In the genomic region with DNA sequence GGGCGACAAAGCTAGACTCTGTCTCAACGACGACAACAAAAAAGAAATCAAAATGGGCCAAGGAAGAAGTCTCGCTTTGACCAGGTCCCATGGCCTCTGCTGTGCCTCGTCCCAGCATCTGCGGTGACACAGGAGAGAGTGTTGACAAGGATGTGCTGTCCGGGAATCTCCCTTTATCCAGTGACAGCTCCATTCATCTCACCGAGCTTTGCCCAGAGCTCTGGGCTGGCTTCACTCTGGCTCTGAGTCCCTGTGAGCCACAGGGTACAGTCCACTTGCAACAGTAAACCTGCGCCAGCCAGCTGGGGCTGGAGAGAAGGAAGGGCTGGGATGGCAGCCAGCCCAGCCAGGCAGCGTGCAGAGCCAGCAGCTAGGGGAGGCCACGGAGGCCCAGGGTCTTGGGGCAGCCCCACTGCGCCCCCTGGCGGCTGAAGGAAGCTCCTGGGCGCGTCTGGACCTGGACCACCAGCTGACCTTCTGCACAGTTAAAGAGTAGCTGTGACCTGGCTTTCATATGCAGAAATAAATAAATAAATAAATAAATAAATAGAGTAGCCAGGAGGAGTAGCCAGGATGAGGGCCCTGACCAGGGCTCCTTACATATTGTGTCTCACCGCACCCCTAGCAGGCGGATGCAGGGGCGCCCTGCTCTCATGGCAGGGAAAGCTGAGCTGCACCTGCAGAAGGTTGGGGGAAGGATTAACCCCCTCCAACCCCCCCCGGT, we compare ENCODE assay signal across 8 cellular contexts. TPM values are rescaled to one million over a fixed set of nuclear protein-coding genes. Genes with fewer than 3 reads are reported as not detected.
DNase-seq lines count a peak whose midpoint lies in the region; ATAC-seq and TF ChIP-seq lines count a peak whose summit lies in the region.

No MANE protein-coding gene starts in this region.

- H3K79me2 ChIP-seq in neural progenitor cell (ENCODE audit: low read depth), result no peaks in the 10 kb centered on the region

- peak; percentile 92 for ATAC-seq in activated T-helper 17 cell treated with anti-CD3 and anti-CD28 coated beads, Interleukin-2, amount 50 U/mL, for 72 hours (replicated peaks)
- peak; percentile 97 for ATAC-seq in stimulated activated naive CD8-positive, alpha-beta T cell treated with anti-CD3 and anti-CD28 coated beads, Interleukin-15, Interleukin-2, amounts not matched to agents 100 U/mL and 50 U/mL, for 24 hours
- ATAC-seq in HG02981 (IDR thresholded peaks at IDR 0.05; ENCODE audit: unreplicated experiment), result no peak

- TF ChIP-seq CTCF in GM12864 (IDR thresholded peaks at IDR 0.05; ENCODE audit: low read depth, low read length, missing control alignments) (peak; percentile 92), fibroblast of the aortic adventitia (IDR thresholded peaks at IDR 0.05; ENCODE audit: insufficient read depth, low read length) (peak; percentile 96), neural progenitor cell (IDR thresholded peaks at IDR 0.05) (peak; percentile 89)

- H3K27me3 Mint-ChIP-seq in activated T-helper 17 cell treated with anti-CD3 and anti-CD28 coated beads, Interleukin-2, amount 50 U/mL, for 72 hours, result no peaks in the 10 kb centered on the region
- peaks cover 4% of the 10 kb centered on the region for H3K27me3 Mint-ChIP-seq in neural progenitor cell (ENCODE audit: insufficient read depth, low read depth)

- H3K4me3 ChIP-seq in GM12864 (ENCODE audit: low read depth, low read length) (no peak overlapping the region), fibroblast of the aortic adventitia (ENCODE audit: low read depth, low read length) (no peak overlapping the region), neural progenitor cell (no peak overlapping the region)

- H3K4me1 ChIP-seq in neural progenitor cell, result no peaks in the 10 kb centered on the region

- peak; percentile 15 for DNase-seq in GM12864 (ENCODE audit: low read depth)
- peak; percentile 81 to 87 for DNase-seq in Kasumi-1 (lab: John Stamatoyannopoulos, UW)
- DNase-seq in RKO (ENCODE audit: low spot score), result peak; percentile 85
- DNase-seq in fibroblast of the aortic adventitia (ENCODE audit: low read depth), result peak; percentile 92
- DNase-seq in neural progenitor cell (ENCODE audit: low spot score), result peak; percentile 96
- DNase-seq in stimulated activated naive CD8-positive, alpha-beta T cell treated with anti-CD3 and anti-CD28 coated beads, Interleukin-15, Interleukin-2, amounts not matched to agents 100 U/mL and 50 U/mL, for 24 hours, result peak; percentile 88

- H3K9me3 Mint-ChIP-seq in activated T-helper 17 cell treated with anti-CD3 and anti-CD28 coated beads, Interleukin-2, amount 50 U/mL, for 72 hours, result no peaks in the 10 kb centered on the region
- H3K9me3 Mint-ChIP-seq in neural progenitor cell, result no peaks in the 10 kb centered on the region

- peak overlapping the region; percentile 3 for H2AFZ ChIP-seq in neural progenitor cell (replicated peaks)

- H3K9ac ChIP-seq in neural progenitor cell, result no peak overlapping the region

- no peaks in the 10 kb centered on the region for H3K4me1 Mint-ChIP-seq in activated T-helper 17 cell treated with anti-CD3 and anti-CD28 coated beads, Interleukin-2, amount 50 U/mL, for 72 hours
- peaks cover 27% of the 10 kb centered on the region for H3K4me1 Mint-ChIP-seq in neural progenitor cell

- no peaks in the 10 kb centered on the region for H3F3A ChIP-seq in neural progenitor cell (ENCODE audit: low read depth)

- no peak overlapping the region for H3K4me3 Mint-ChIP-seq in activated T-helper 17 cell treated with anti-CD3 and anti-CD28 coated beads, Interleukin-2, amount 50 U/mL, for 72 hours
- H3K4me3 Mint-ChIP-seq in neural progenitor cell, result no peak overlapping the region

- H3K9me3 ChIP-seq in neural progenitor cell (ENCODE audit: low read depth), result no peaks in the 10 kb centered on the region

- no peak overlapping the region for H3K27ac Mint-ChIP-seq in activated T-helper 17 cell treated with anti-CD3 and anti-CD28 coated beads, Interleukin-2, amount 50 U/mL, for 72 hours
- no peak overlapping the region for H3K27ac Mint-ChIP-seq in neural progenitor cell

- no peaks in the 10 kb centered on the region for H3K36me3 Mint-ChIP-seq in activated T-helper 17 cell treated with anti-CD3 and anti-CD28 coated beads, Interleukin-2, amount 50 U/mL, for 72 hours (ENCODE audit: low read depth)
- no peaks in the 10 kb centered on the region for H3K36me3 Mint-ChIP-seq in neural progenitor cell

- no peaks in the 10 kb centered on the region for H3K27me3 ChIP-seq in neural progenitor cell

- no peak overlapping the region for H3K4me2 ChIP-seq in neural progenitor cell

- no peak overlapping the region for H3K27ac ChIP-seq in neural progenitor cell

- no peaks in the 10 kb centered on the region for H3K36me3 ChIP-seq in neural progenitor cell

- H4K20me1 ChIP-seq in neural progenitor cell (ENCODE audit: low read depth), result no peaks in the 10 kb centered on the region

RNA-seq across cellular contexts. Expression of a gene that starts 29.7 kb away (rescaled TPM):
- total RNA-seq in activated T-helper 17 cell treated with anti-CD3 and anti-CD28 coated beads, Interleukin-2, amount 50 U/mL, for 72 hours, result 1,000 to 10,000 TPM; 3,460 to 3,623 TPM
- total RNA-seq in fibroblast of the aortic adventitia (ENCODE audit: low replicate concordance) (594 and 1,443 TPM in 2 replicates), neural progenitor cell (ENCODE audit: low replicate concordance) (1,414 and 2,157 TPM in 2 replicates)

RNA-seq across cellular contexts. Expression of a gene that starts 31.4 kb away (rescaled TPM):
- 10 to 100 TPM; 48.0 to 50.5 TPM for total RNA-seq in activated T-helper 17 cell treated with anti-CD3 and anti-CD28 coated beads, Interleukin-2, amount 50 U/mL, for 72 hours
- 27.0 and 50.3 TPM in 2 replicates for total RNA-seq in fibroblast of the aortic adventitia (ENCODE audit: low replicate concordance)
- total RNA-seq in neural progenitor cell (ENCODE audit: low replicate concordance), result 29.8 and 46.5 TPM in 2 replicates

Comparison
In these comparisons a context has a peak if more than half of its experiments do, and no peak if none do; other contexts are left out.
1. DNase-seq: peak in every context shown above with its lines; median percentile 96 in neural progenitor cell; 92 in fibroblast of the aortic adventitia; 88 in stimulated activated naive CD8-positive, alpha-beta T cell treated with anti-CD3 and anti-CD28 coated beads, Interleukin-15, Interleukin-2, amounts not matched to agents 100 U/mL and 50 U/mL, for 24 hours; 85 in RKO; 84 in Kasumi-1; 15 in GM12864.